8 cellular contexts compared by ENCODE assay signal in the genomic region with DNA sequence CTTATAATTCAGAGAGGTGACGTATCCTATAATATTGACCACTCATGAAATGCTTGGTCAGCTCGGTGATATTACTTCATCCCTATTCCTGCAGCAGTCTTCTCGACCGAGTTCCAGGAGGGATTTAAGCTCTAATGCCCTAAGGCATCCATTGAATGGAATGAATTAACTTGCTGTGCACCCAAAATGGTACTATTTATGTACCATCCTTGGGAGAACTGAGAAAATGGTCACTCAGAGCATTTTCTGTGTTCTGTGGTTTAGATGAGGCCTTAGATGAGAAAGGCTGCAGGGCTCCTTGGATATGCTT. TPM values are rescaled to one million over a fixed set of nuclear protein-coding genes. Genes with fewer than 3 reads are reported as not detected.
A peak's percentile ranks its signal among the peaks of the same experiment; 100 is the strongest.
DNase-seq lines count a peak whose midpoint lies in the region; ATAC-seq, FAIRE-seq and TF ChIP-seq lines count a peak whose summit lies in the region.

No MANE protein-coding gene starts in this region.

- H3K4me1 Mint-ChIP-seq in mesothelial cell of epicardium: peaks cover 37% of the 10 kb centered on the region

- peak overlapping the region; percentile 95 for H3K4me3 Mint-ChIP-seq in mesothelial cell of epicardium

- H3K27me3 ChIP-seq in heart right ventricle (no peaks in the 10 kb centered on the region), bronchial epithelial cell (ENCODE audit: control insufficient read depth, insufficient read depth, low read length) (no peaks in the 10 kb centered on the region), aorta (ENCODE audit: control insufficient read depth in 1 of 2, insufficient read depth in 2 of 2, low read length in 1 of 2) (no peaks in the 10 kb centered on the region)

- no peaks in the 10 kb centered on the region for H3K27me3 Mint-ChIP-seq in mesothelial cell of epicardium (ENCODE audit: low read depth)

- H3K36me3 ChIP-seq in heart right ventricle (peaks cover 0 to 11% (median 0%) of the 10 kb centered on the region in 9 donors), bronchial epithelial cell (ENCODE audit: control insufficient read depth, insufficient read depth, low read length) (peaks cover 1% of the 10 kb centered on the region), aorta (ENCODE audit: control insufficient read depth in 1 of 2, insufficient read depth in 2 of 2, low read length in 1 of 2) (no peaks in the 10 kb centered on the region)

- ATAC-seq in heart right ventricle (no peak), aorta (ENCODE audit: low FRiP score) (no peak), HG03097 (IDR thresholded peaks at IDR 0.05; ENCODE audit: low FRiP score, unreplicated experiment) (no peak)

- peaks cover 10 to 64% (median 49%) of the 10 kb centered on the region in 9 donors for H3K4me1 ChIP-seq in heart right ventricle
- H3K4me1 ChIP-seq in aorta (ENCODE audit: control insufficient read depth in 1 of 2, insufficient read depth in 2 of 2, low read length in 2 of 2): peaks cover 2 to 4% of the 10 kb centered on the region in 2 donors

- H3K27ac Mint-ChIP-seq in mesothelial cell of epicardium: peak overlapping the region; percentile 100

- TF ChIP-seq CTCF in heart right ventricle (IDR thresholded peaks at IDR 0.05) (no peak), bronchial epithelial cell (IDR thresholded peaks at IDR 0.05; ENCODE audit: insufficient read depth, low read length, severe bottlenecking) (no peak), mesothelial cell of epicardium (IDR thresholded peaks at IDR 0.05; ENCODE audit: unreplicated experiment) (no peak)

- H3K4me3 ChIP-seq in heart right ventricle (peak overlapping the region; percentile 72 to 99 (median 80)), bronchial epithelial cell (ENCODE audit: low read depth, low read length) (peak overlapping the region; percentile 56), aorta (ENCODE audit: low read length in 2 of 2) (peak overlapping the region; percentile 67 to 92)

- H3K9me3 ChIP-seq in heart right ventricle: no peaks in the 10 kb centered on the region
- H3K9me3 ChIP-seq in aorta (ENCODE audit: control insufficient read depth, low read length): no peaks in the 10 kb centered on the region

- peaks cover 6% of the 10 kb centered on the region for H3K36me3 Mint-ChIP-seq in mesothelial cell of epicardium

- no peak for FAIRE-seq in bronchial epithelial cell (lab: Jason Lieb, UNC)

- DNase-seq in heart right ventricle (no peak), cardiac septum (ENCODE audit: low spot score) (no peak), bronchial epithelial cell (ENCODE audit: low read depth) (no peak), mesothelial cell of epicardium (ENCODE audit: low spot score in 2 of 2, unreplicated experiment in 2 of 2) (no peak), aorta (no peak), HuH-7.5 (ENCODE audit: low spot score) (no peak), NCI-H526 (lab: John Stamatoyannopoulos, UW) (no peak)

- intact Hi-C loops in heart right ventricle (cut with DNase I) (loop anchor here in 7 of 10 donors (1.0 to 10.0 kb wide), 7 partner anchors 47 to 186 kb away; a partner anchor contains a TSS), cardiac septum (cut with DNase I) (loop anchor here (1.0 to 5.0 kb wide), 2 partner anchors 66 to 186 kb away; a partner anchor contains a TSS), aorta (cut with DNase I) (loop anchor here (5.0 kb wide), 3 partner anchors 44 to 186 kb away; a partner anchor contains a TSS)

- peak overlapping the region; percentile 95 to 99 (median 97) for H3K27ac ChIP-seq in heart right ventricle
- H3K27ac ChIP-seq in aorta (ENCODE audit: low read depth in 1 of 2, low read length in 2 of 2): peak overlapping the region; percentile 64 to 69

- WGBS in heart right ventricle, 2 donors: 0% methylated on average over 4 of the region's 4 CpGs
- WGBS in aorta, 2 donors: 0 to 1% methylated on average over 4 of the region's 4 CpGs

- H3K9me3 Mint-ChIP-seq in mesothelial cell of epicardium: no peaks in the 10 kb centered on the region

RNA-seq across cellular contexts. Expression of a gene that starts 0.6 kb away (rescaled TPM):
- 10 to 100 TPM; 24.8 to 33.9 (median 28.5) TPM for total RNA-seq in heart right ventricle
- polyA plus RNA-seq in heart right ventricle: 10 to 100 TPM in 1 of 2 donors, 1 to 10 TPM in 1; 8.6 to 11.0 TPM
- 29.1 TPM for total RNA-seq in cardiac septum
- 48.6 and 49.0 TPM in 2 replicates for total RNA-seq in bronchial epithelial cell
- 41.7 to 44.3 TPM (median 43.6 TPM) in 3 replicates for total RNA-seq in mesothelial cell of epicardium
- 10 to 100 TPM; 46.8 to 47.3 TPM for total RNA-seq in aorta
- polyA plus RNA-seq in aorta: 10 to 100 TPM; 24.9 to 45.6 TPM

RNA-seq across cellular contexts. Expression of a gene that starts 47.0 kb away (rescaled TPM):
- total RNA-seq in heart right ventricle (10 to 100 TPM; 13.9 to 41.8 (median 17.5) TPM), cardiac septum (12.3 TPM), bronchial epithelial cell (310 and 317 TPM in 2 replicates), mesothelial cell of epicardium (0.86 to 0.94 TPM in 2 of 3 replicates, not detected in the other), aorta (10 to 100 TPM; 44.5 to 49.3 TPM)
- polyA plus RNA-seq in heart right ventricle (10 to 100 TPM; 10.3 to 12.7 TPM), aorta (10 to 100 TPM; 52.8 to 65.0 TPM)
